1 cellular context compared by ENCODE assay signal in genomic region chr20:555933-556332, GRCh38.
TF ChIP-seq lines count a peak whose summit lies in the region.

No MANE protein-coding gene starts in this region.

TF ChIP-seq in HepG2, 621 proteins besides CTCF, POLR2A, EP300 and RAD21 (continued from another document and continues in another):
- no peak for TF ChIP-seq ZNF512 (CRISPR knock-in tag; IDR thresholded peaks at IDR 0.05)
- no peak for TF ChIP-seq ZNF354B (CRISPR knock-in tag; IDR thresholded peaks at IDR 0.05)
- no peak for TF ChIP-seq ZNF720 (CRISPR knock-in tag; IDR thresholded peaks at IDR 0.05)
- TF ChIP-seq TEAD2 (CRISPR knock-in tag; IDR thresholded peaks at IDR 0.05): no peak
- no peak for TF ChIP-seq DRAP1 (CRISPR knock-in tag; IDR thresholded peaks at IDR 0.05)
- no peak for TF ChIP-seq BRD4 (CRISPR knock-in tag; IDR thresholded peaks at IDR 0.05)
- no peak for TF ChIP-seq THYN1 (CRISPR knock-in tag; IDR thresholded peaks at IDR 0.05; ENCODE audit: borderline replicate concordance, low read depth)
- TF ChIP-seq ARID4A (CRISPR knock-in tag; IDR thresholded peaks at IDR 0.05; ENCODE audit: borderline replicate concordance): 0 out of 2 replicates have a peak, but pooled peaks have one; percentile 7
- no peak for TF ChIP-seq ZSCAN31 (CRISPR knock-in tag; IDR thresholded peaks at IDR 0.05; ENCODE audit: low read depth)
- TF ChIP-seq TCF7L2 (IDR thresholded peaks at IDR 0.05; ENCODE audit: low read depth, low read length): no peak
- no peak for TF ChIP-seq FOXA1 (IDR thresholded peaks at IDR 0.05)
- peak; percentile 10; the same call in 1 of the 2 replicates for TF ChIP-seq FOXA1 (CRISPR knock-in tag; IDR thresholded peaks at IDR 0.05)
- no peak for TF ChIP-seq THAP9 (CRISPR knock-in tag; IDR thresholded peaks at IDR 0.05; ENCODE audit: borderline replicate concordance)
- TF ChIP-seq ZNF33B (CRISPR knock-in tag; IDR thresholded peaks at IDR 0.05): no peak
- TF ChIP-seq ZNF558 (CRISPR knock-in tag; IDR thresholded peaks at IDR 0.05; ENCODE audit: borderline replicate concordance): no peak
- no peak for TF ChIP-seq YEATS4 (CRISPR knock-in tag; IDR thresholded peaks at IDR 0.05; ENCODE audit: borderline replicate concordance)
- no peak for TF ChIP-seq JDP2 (CRISPR knock-in tag; IDR thresholded peaks at IDR 0.05; ENCODE audit: borderline replicate concordance)
- TF ChIP-seq ZNF792 (CRISPR knock-in tag; IDR thresholded peaks at IDR 0.05): 0 out of 2 replicates have a peak, but pooled peaks have one; percentile 32
- TF ChIP-seq MXD4 (CRISPR knock-in tag; IDR thresholded peaks at IDR 0.05): no peak
- TF ChIP-seq BRF2 (CRISPR knock-in tag; IDR thresholded peaks at IDR 0.05): no peak
- TF ChIP-seq KIAA2018 (CRISPR knock-in tag; IDR thresholded peaks at IDR 0.05; ENCODE audit: borderline replicate concordance): no peak
- TF ChIP-seq ZNF383 (CRISPR knock-in tag; IDR thresholded peaks at IDR 0.05; ENCODE audit: borderline replicate concordance): no peak
- no peak for TF ChIP-seq ZFP36L2 (CRISPR knock-in tag; IDR thresholded peaks at IDR 0.05)
- no peak for TF ChIP-seq PAX8 (CRISPR knock-in tag; IDR thresholded peaks at IDR 0.05; ENCODE audit: borderline replicate concordance)
- TF ChIP-seq HES4 (CRISPR knock-in tag; IDR thresholded peaks at IDR 0.05; ENCODE audit: borderline replicate concordance): no peak
- TF ChIP-seq ZNF496 (CRISPR knock-in tag; IDR thresholded peaks at IDR 0.05; ENCODE audit: insufficient replicate concordance): no peak
- no peak for TF ChIP-seq E2F5 (CRISPR knock-in tag; conservative IDR thresholded peaks at IDR 0.05)
- no peak for TF ChIP-seq GTF2F1 (IDR thresholded peaks at IDR 0.05; ENCODE audit: low read length)
- no peak for TF ChIP-seq ZNF205 (CRISPR knock-in tag; IDR thresholded peaks at IDR 0.05)
- TF ChIP-seq FUBP1 (CRISPR knock-in tag; IDR thresholded peaks at IDR 0.05; ENCODE audit: borderline replicate concordance): no peak
- TF ChIP-seq ZNF768 (CRISPR knock-in tag; IDR thresholded peaks at IDR 0.05): no peak
- no peak for TF ChIP-seq ZNF460 (CRISPR knock-in tag; IDR thresholded peaks at IDR 0.05; ENCODE audit: borderline replicate concordance)
- no peak for TF ChIP-seq ZFY (CRISPR knock-in tag; IDR thresholded peaks at IDR 0.05)
- no peak for TF ChIP-seq RFXANK (CRISPR knock-in tag; IDR thresholded peaks at IDR 0.05)
- no peak for TF ChIP-seq ATF7-NPFF (CRISPR knock-in tag; IDR thresholded peaks at IDR 0.05; ENCODE audit: low read depth)
- no peak for TF ChIP-seq STAT5B (CRISPR knock-in tag; IDR thresholded peaks at IDR 0.05)
- no peak for TF ChIP-seq RARG (CRISPR knock-in tag; IDR thresholded peaks at IDR 0.05; ENCODE audit: low read depth)
